ENCODE assay signal across 11 cellular contexts in the genomic region with DNA sequence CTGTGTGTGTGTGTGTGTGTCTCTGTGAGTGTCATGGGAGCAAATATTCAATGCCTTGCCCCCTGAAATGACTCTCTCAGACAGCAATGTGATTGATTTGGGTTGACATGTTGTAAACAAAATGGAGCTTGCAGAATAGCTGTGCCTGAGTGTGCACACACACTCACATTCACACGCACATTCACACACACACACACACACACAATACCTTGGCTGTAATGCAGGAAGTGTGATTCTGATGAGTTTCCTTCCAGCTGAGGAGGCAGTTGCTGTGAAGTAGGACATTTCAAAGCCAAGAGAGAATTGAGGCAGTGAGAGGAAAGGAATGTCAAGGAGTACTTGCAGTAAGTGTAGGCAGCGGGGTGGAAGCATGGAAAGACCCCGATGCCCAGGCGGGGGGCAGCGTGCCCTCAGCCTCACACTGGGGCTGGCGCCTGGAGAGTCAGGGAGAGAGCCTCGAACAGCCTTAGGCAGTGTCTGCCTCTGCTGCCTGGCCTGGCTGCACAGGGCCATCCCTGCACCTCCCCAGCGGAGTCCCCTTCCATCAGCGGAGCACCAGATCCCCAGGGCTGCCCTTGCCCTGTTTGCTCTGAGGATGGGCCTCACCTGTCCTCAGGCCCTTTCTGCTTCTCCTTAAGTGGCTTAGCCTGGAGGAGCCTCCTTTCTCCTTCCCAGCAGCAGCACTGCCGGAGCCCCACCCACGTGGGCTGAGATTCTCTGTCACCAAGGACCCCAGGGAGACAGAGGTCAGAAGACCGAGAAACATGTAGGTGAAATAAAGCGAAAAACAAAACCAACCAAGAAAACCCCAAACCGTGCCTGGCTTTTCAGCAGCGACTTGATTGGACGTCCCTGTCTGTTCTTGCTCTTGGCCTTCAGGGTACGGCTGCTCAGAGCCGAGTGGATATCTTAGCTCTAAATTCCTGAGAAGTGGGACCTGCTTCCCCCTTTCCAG. TPM values are rescaled to one million over a fixed set of nuclear protein-coding genes. Genes with fewer than 3 reads are reported as not detected.
A peak's percentile ranks its signal among the peaks of the same experiment; 100 is the strongest.
DNase-seq lines count a peak whose midpoint lies in the region; ATAC-seq and TF ChIP-seq lines count a peak whose summit lies in the region.
"Had no signal": no experiment of that assay in that cellular context is flagged by ENCODE, and none has a peak within 500 bp of the region (broad histone marks: within the 10 kb centered on the region; RNA-seq: fewer than 3 reads in every experiment).

No MANE protein-coding gene starts in this region.

- no peak overlapping the region for H3K27ac ChIP-seq in endodermal cell (ENCODE audit: low read depth, low read length)

- no peaks in the 10 kb centered on the region for H3K27me3 Mint-ChIP-seq in endodermal cell (ENCODE audit: insufficient read depth)

- 94 to 97% methylated on average over 14 to 17 of the region's 18 CpGs for WGBS in endodermal cell (ENCODE audit: insufficient coverage in 1 of 2, insufficient read length in 1 of 2), 2 experiments

- H3K4me1 ChIP-seq in endodermal cell (ENCODE audit: control insufficient read depth, insufficient read depth, low read length), result no peaks in the 10 kb centered on the region

- H3K27me3 ChIP-seq in endodermal cell (ENCODE audit: control insufficient read depth, insufficient read depth, low read length, poor library complexity, severe bottlenecking), result no peaks in the 10 kb centered on the region

- peak overlapping the region; percentile 8 for H3K27ac Mint-ChIP-seq in endodermal cell

- H3K9me3 ChIP-seq in endodermal cell (ENCODE audit: control insufficient read depth, low read length), result no peaks in the 10 kb centered on the region

- H3K9me3 Mint-ChIP-seq in endodermal cell, result no peaks in the 10 kb centered on the region

- no peak overlapping the region for H3K4me3 Mint-ChIP-seq in endodermal cell

- H3K4me1 Mint-ChIP-seq in endodermal cell, result no peaks in the 10 kb centered on the region

- no peak overlapping the region for H3K9ac ChIP-seq in endodermal cell (ENCODE audit: extremely low read depth, low read length, poor library complexity, severe bottlenecking)

- H3K36me3 ChIP-seq in endodermal cell (ENCODE audit: control insufficient read depth, insufficient read depth, low read length), result peaks cover 24% of the 10 kb centered on the region

- H3K4me3 ChIP-seq in endodermal cell (ENCODE audit: low read length), result no peak overlapping the region

- no peak for DNase-seq in endodermal cell
- no peak for DNase-seq in NCI-H1048 (lab: John Stamatoyannopoulos, UW)
- DNase-seq in NCI-H510A treated with DMSO at 0.1 percent for 48 hours (lab: John Stamatoyannopoulos, UW), result no peak
- DNase-seq in islet precursor cell, result no peak
- DNase-seq in C1 segment of cervical spinal cord (lab: John Stamatoyannopoulos, UW), result no peak
- DNase-seq: H7, NCI-H146, small intestine had no signal

- no peak for TF ChIP-seq CTCF in endodermal cell (conservative IDR thresholded peaks at IDR 0.05)

- H3K36me3 Mint-ChIP-seq in endodermal cell (ENCODE audit: low read depth), result peaks cover 49% of the 10 kb centered on the region

- ATAC-seq in GM18511 (IDR thresholded peaks at IDR 0.05; ENCODE audit: unreplicated experiment) (peak; percentile 66), GM21423 (IDR thresholded peaks at IDR 0.05; ENCODE audit: unreplicated experiment) (peak; percentile 42), HG03103 (IDR thresholded peaks at IDR 0.05; ENCODE audit: low read depth, unreplicated experiment) (peak; percentile 58)

RNA-seq across cellular contexts. Expression of a gene that starts 9.2 kb away (rescaled TPM):
- 10 to 100 TPM; 13.7 to 30.2 TPM for total RNA-seq in endodermal cell
- 22.4 TPM for polyA plus RNA-seq in endodermal cell (2013, experiment 1 of 2)
- polyA plus RNA-seq in endodermal cell (2013, experiment 2 of 2), result 18.2 TPM

RNA-seq across cellular contexts. Expression of a gene that starts 56.1 kb away (rescaled TPM):
- 10 to 100 TPM; 55.8 to 60.4 TPM for total RNA-seq in endodermal cell
- 29.9 TPM for polyA plus RNA-seq in endodermal cell (2013, experiment 1 of 2)
- polyA plus RNA-seq in endodermal cell (2013, experiment 2 of 2), result 31.7 TPM
